8 cellular contexts compared by ENCODE assay signal in the genomic region with DNA sequence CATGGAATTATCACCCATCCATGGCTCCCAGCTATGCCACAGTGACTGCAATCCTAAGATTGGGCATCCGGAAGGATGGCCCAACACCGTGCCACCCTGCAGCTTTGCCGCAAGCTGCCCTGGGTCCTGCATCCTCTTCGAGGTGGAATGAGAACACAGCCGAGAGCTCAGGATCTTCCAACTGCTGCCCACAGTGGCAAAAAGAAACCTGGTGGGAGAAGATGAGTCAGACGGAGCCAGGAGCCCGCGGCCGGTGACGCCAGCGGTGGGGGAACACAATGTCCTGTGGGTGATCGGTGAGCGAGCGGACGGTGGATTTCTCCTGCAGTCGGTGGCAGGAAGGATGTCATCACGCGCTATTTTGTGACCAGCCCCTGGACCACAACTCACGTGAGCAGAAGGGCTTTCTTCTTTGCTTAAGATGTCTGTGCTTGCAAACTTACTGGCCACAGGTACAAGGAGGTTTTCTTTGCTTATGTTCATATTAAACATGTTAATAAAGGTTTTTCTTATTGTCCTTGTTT. TPM values are rescaled to one million over a fixed set of nuclear protein-coding genes. Genes with fewer than 3 reads are reported as not detected.
A peak's percentile ranks its signal among the peaks of the same experiment; 100 is the strongest.
DNase-seq lines count a peak whose midpoint lies in the region; ATAC-seq and TF ChIP-seq lines count a peak whose summit lies in the region.

No MANE protein-coding gene starts in this region.

- H3K27ac Mint-ChIP-seq in GM23338: no peak overlapping the region

- no peak for ATAC-seq in GM23338
- ATAC-seq in GM21360 (IDR thresholded peaks at IDR 0.05; ENCODE audit: unreplicated experiment): no peak

- peak overlapping the region; percentile 66 for H2AFZ ChIP-seq in GM23338

- H3K36me3 ChIP-seq in BLaER1 treated with 17β-estradiol and CSF1 and Interleukin-3, amounts not matched to agents 10 nM and 100 nM: no peaks in the 10 kb centered on the region
- H3K36me3 ChIP-seq in GM23338 (ENCODE audit: insufficient read depth) (no peaks in the 10 kb centered on the region), skeletal muscle tissue (ENCODE audit: control insufficient read depth in 3 of 3, insufficient read depth in 3 of 3, low read length in 3 of 3) (no peaks in the 10 kb centered on the region)

- no peaks in the 10 kb centered on the region for H3K9me3 Mint-ChIP-seq in GM23338

- peaks cover 0 to 16% (median 4%) of the 10 kb centered on the region in 11 experiments; a peak in 12 of 22 replicates for H3K27me3 ChIP-seq in BLaER1 treated with 17β-estradiol and CSF1 and Interleukin-3, amounts not matched to agents 10 nM and 100 nM
- peaks cover 4% of the 10 kb centered on the region; the same call in 1 of the 2 replicates for H3K27me3 ChIP-seq in GM23338 (ENCODE audit: insufficient read depth)
- no peaks in the 10 kb centered on the region for H3K27me3 ChIP-seq in skeletal muscle tissue (ENCODE audit: control insufficient read depth in 3 of 3, insufficient read depth in 3 of 3, low read length in 3 of 3)

- H3K36me3 Mint-ChIP-seq in GM23338 (ENCODE audit: low read depth): no peaks in the 10 kb centered on the region; the same call in 2 of the 3 replicates

- no peak for TF ChIP-seq CTCF in GM23338 (conservative IDR thresholded peaks at IDR 0.05; ENCODE audit: low read depth in 2 of 2)
- TF ChIP-seq CTCF in RWPE1 (conservative IDR thresholded peaks at IDR 0.05; ENCODE audit: low read depth): no peak

- peak overlapping the region; percentile 93 to 100 (median 98) for H3K4me2 ChIP-seq in BLaER1 treated with 17β-estradiol and CSF1 and Interleukin-3, amounts not matched to agents 10 nM and 100 nM
- peak overlapping the region; percentile 48; the same call in 1 of the 2 replicates for H3K4me2 ChIP-seq in GM23338

- H3K4me1 ChIP-seq in BLaER1 treated with 17β-estradiol and CSF1 and Interleukin-3, amounts not matched to agents 10 nM and 100 nM: peaks cover 73 to 92% (median 86%) of the 10 kb centered on the region in 10 experiments
- H3K4me1 ChIP-seq in GM23338 (ENCODE audit: insufficient read depth) (peaks cover 8% of the 10 kb centered on the region; the same call in 1 of the 2 replicates), skeletal muscle tissue (ENCODE audit: control insufficient read depth in 3 of 3, insufficient read depth in 3 of 3, low read length in 3 of 3) (peaks cover 37 to 61% (median 39%) of the 10 kb centered on the region in 3 donors)

- H3K79me2 ChIP-seq in GM23338 (replicated peaks; ENCODE audit: insufficient read depth): no peaks in the 10 kb centered on the region

- POLR2A ChIA-PET in RWPE1 (lab: Yijun Ruan, JAX; ENCODE audit: low non-redundant PET): interaction anchor here (0.5 kb wide), 1 partner anchor 97 kb away, joined by 3 read pairs; no protein-coding TSS in a partner anchor

- H3F3A ChIP-seq in GM23338 (replicated peaks; ENCODE audit: low read depth): peaks cover 11% of the 10 kb centered on the region

- no peak overlapping the region; the same call in 2 of the 3 replicates for H3K4me3 Mint-ChIP-seq in GM23338

- H3K27ac ChIP-seq in BLaER1 treated with 17β-estradiol and CSF1 and Interleukin-3, amounts not matched to agents 10 nM and 100 nM: peak overlapping the region; percentile 73 to 90 (median 87); a peak in 21 of 22 replicates
- H3K27ac ChIP-seq in GM23338 (ENCODE audit: low read depth) (no peak overlapping the region), RWPE1 (peak overlapping the region; percentile 100), skeletal muscle tissue (ENCODE audit: low read depth, low read length) (peak overlapping the region; percentile 90)

- CTCF ChIA-PET in RWPE1 (lab: Yijun Ruan, JAX): interaction anchor here (0.6 to 0.9 kb wide), 5 partner anchors 23 to 271 kb away, joined by 3 to 5 read pairs (median 4); no protein-coding TSS in a partner anchor

- H3K4me1 Mint-ChIP-seq in GM23338: peaks cover 28% of the 10 kb centered on the region

- peak overlapping the region; percentile 48 to 74 (median 60) for H3K4me3 ChIP-seq in BLaER1 treated with 17β-estradiol and CSF1 and Interleukin-3, amounts not matched to agents 10 nM and 100 nM
- H3K4me3 ChIP-seq in GM23338 (no peak overlapping the region), skeletal muscle tissue (ENCODE audit: low read length in 3 of 3) (peak overlapping the region; percentile 80 to 83 (median 82))

- H3K9me2 ChIP-seq in GM23338 (ENCODE audit: insufficient read depth): no peaks in the 10 kb centered on the region

- H3K27me3 Mint-ChIP-seq in GM23338 (ENCODE audit: insufficient read depth, low read depth, poor library complexity): peaks cover 20% of the 10 kb centered on the region

- no peaks in the 10 kb centered on the region for H3K9me3 ChIP-seq in BLaER1 treated with 17β-estradiol and CSF1 and Interleukin-3, amounts not matched to agents 10 nM and 100 nM (replicated peaks in 1 of 11)
- H3K9me3 ChIP-seq in skeletal muscle tissue (ENCODE audit: control insufficient read depth in 3 of 3, low read length in 3 of 3): no peaks in the 10 kb centered on the region

- peaks cover 0 to 15% (median 8%) of the 10 kb centered on the region in 11 experiments; a peak in 10 of 22 replicates for H4K20me1 ChIP-seq in BLaER1 treated with 17β-estradiol and CSF1 and Interleukin-3, amounts not matched to agents 10 nM and 100 nM
- no peaks in the 10 kb centered on the region for H4K20me1 ChIP-seq in GM23338 (replicated peaks; ENCODE audit: insufficient read depth)

- DNase-seq in GM23338 (ENCODE audit: low spot score): no peak
- DNase-seq in RWPE1 (ENCODE audit: low spot score): peak; percentile 79
- peak; percentile 78 for DNase-seq in activated gamma-delta T cell treated with Interleukin-2 at 50 U/mL for 16 hours
- peak; percentile 93 for DNase-seq in glomerular visceral epithelial cell (ENCODE audit: extremely low spot score)
- DNase-seq in midbrain (lab: John Stamatoyannopoulos, UW): no peak

- peak overlapping the region; percentile 70 to 84 (median 79) for H3K9ac ChIP-seq in BLaER1 treated with 17β-estradiol and CSF1 and Interleukin-3, amounts not matched to agents 10 nM and 100 nM
- H3K9ac ChIP-seq in skeletal muscle tissue (ENCODE audit: low read depth in 1 of 3, low read length in 3 of 3): peak overlapping the region; percentile 75 to 88 (median 80)

TF ChIP-seq in GM23338, 12 proteins besides CTCF, POLR2A, EP300 and RAD21:
- TF ChIP-seq JUNB (IDR thresholded peaks at IDR 0.05; ENCODE audit: unreplicated experiment) (no peak), ZNF331 (CRISPR knock-in tag; IDR thresholded peaks at IDR 0.05; ENCODE audit: low read depth) (no peak), EZH2phosphoT487 (IDR thresholded peaks at IDR 0.05; ENCODE audit: unreplicated experiment) (no peak), POLR2AphosphoS5 (IDR thresholded peaks at IDR 0.05; ENCODE audit: low read depth) (no peak)
TF ChIP-seq in GM23338: peak in this region for 0.

RNA-seq across cellular contexts. Expression of a gene that starts 20.1 kb away (rescaled TPM):
- 0.42 and 0.58 TPM in 2 replicates for total RNA-seq in GM23338 (2014; rRNA removed; shearing (Covaris generic))
- 0.44 TPM in 1 of 2 replicates, not detected in the other for polyA plus RNA-seq in GM23338 (2016; fragmentation: Nextera tagmentation; extraction: Ambion mirVana)
- total RNA-seq in skeletal muscle tissue: 0.52 TPM

RNA-seq across cellular contexts. Expression of a gene that starts 23.8 kb away (rescaled TPM):
- 48.4 and 66.4 TPM in 2 replicates for total RNA-seq in GM23338 (2014; rRNA removed; shearing (Covaris generic))
- 43.5 and 55.3 TPM in 2 replicates for polyA plus RNA-seq in GM23338 (2016; fragmentation: Nextera tagmentation; extraction: Ambion mirVana)
- total RNA-seq in skeletal muscle tissue: 21.4 TPM

RNA-seq across cellular contexts. Expression of a gene that starts 36.2 kb away (rescaled TPM):
- total RNA-seq in GM23338 (2014; rRNA removed; shearing (Covaris generic)): 0.16 and 1.3 TPM in 2 replicates
- 0.21 TPM in 1 of 2 replicates, not detected in the other for polyA plus RNA-seq in GM23338 (2016; fragmentation: Nextera tagmentation; extraction: Ambion mirVana)
- 13.0 TPM for total RNA-seq in skeletal muscle tissue

Comparison
In these comparisons a context has a peak if more than half of its experiments do, and no peak if none do; other contexts are left out.
1. DNase-seq: peak in RWPE1 (single experiment), activated gamma-delta T cell treated with Interleukin-2 at 50 U/mL for 16 hours (single experiment) and glomerular visceral epithelial cell (single experiment); none in GM23338 (single experiment) and midbrain (single experiment).